8 cellular contexts compared by ENCODE assay signal in the genomic region with DNA sequence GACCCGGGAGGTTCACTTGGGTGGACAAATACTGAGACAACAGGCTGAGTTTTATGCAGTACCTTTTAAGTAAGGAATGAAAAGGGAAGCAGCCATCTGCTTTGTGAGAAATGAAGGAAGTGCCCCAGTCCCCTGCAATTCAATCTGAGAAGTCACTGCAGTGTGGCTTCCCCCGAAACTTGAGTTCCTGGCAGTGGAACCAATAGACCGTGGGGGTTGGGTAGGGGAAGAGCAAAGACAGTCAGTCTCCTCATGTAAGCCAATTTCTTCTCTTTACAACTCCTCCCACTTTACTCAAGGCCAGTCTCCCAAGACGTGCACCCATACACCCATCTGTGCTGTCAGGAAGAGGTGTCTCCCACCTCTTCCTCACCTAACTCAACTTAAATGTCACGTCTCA.
DNase-seq lines count a peak whose midpoint lies in the region; ATAC-seq lines count a peak whose summit lies in the region.

No MANE protein-coding gene starts in this region.

- DNase-seq in stimulated activated naive CD8-positive, alpha-beta T cell treated with anti-CD3 and anti-CD28 coated beads, Interleukin-15, Interleukin-2, amounts not matched to agents 100 U/mL and 50 U/mL, for 24 hours = peak; percentile 33
- DNase-seq in stimulated activated naive CD8-positive, alpha-beta T cell treated with anti-CD3 and anti-CD28 coated beads, Interleukin-15, amount 100 ng/mL, for 72 hours = no peak
- peak; percentile 44 to 51 for DNase-seq in activated T-cell treated with anti-CD3 and anti-CD28 coated beads, Interleukin-2, amount 50 U/mL, for 48 hours
- DNase-seq in stimulated activated effector memory CD8-positive, alpha-beta T cell treated with anti-CD3 and anti-CD28 coated beads, Interleukin-12 subunit alpha, Interleukin-12 subunit beta, amount 100 ng/mL, for 72 hours (ENCODE audit: low spot score in 2 of 2) = peak in 1 of 2 donors; percentile 77
- DNase-seq in activated CD8-positive, alpha-beta memory T cell treated with anti-CD3 and anti-CD28 coated beads, Interleukin-2, amount 50 U/mL, for 48 hours = no peak
- no peak for DNase-seq in NK-92 treated with Interleukin-12 subunit alpha and Interleukin-12 subunit beta, amount 100 ng/mL, for 24 hours (lab: John Stamatoyannopoulos, UW)
- no peak for DNase-seq in GM03348 (ENCODE audit: low spot score)

- no peaks in the 10 kb centered on the region for H3K27me3 Mint-ChIP-seq in stimulated activated naive CD8-positive, alpha-beta T cell treated with anti-CD3 and anti-CD28 coated beads, Interleukin-15, amount 100 ng/mL, for 72 hours

- no peaks in the 10 kb centered on the region for H3K9me3 Mint-ChIP-seq in stimulated activated naive CD8-positive, alpha-beta T cell treated with anti-CD3 and anti-CD28 coated beads, Interleukin-15, amount 100 ng/mL, for 72 hours
- no peaks in the 10 kb centered on the region for H3K9me3 Mint-ChIP-seq in stimulated activated effector memory CD8-positive, alpha-beta T cell treated with anti-CD3 and anti-CD28 coated beads, Interleukin-12 subunit alpha, Interleukin-12 subunit beta, amount 100 ng/mL, for 72 hours

- H3K4me3 Mint-ChIP-seq in stimulated activated naive CD8-positive, alpha-beta T cell treated with anti-CD3 and anti-CD28 coated beads, Interleukin-15, amount 100 ng/mL, for 72 hours = no peak overlapping the region
- peak overlapping the region; percentile 27 for H3K4me3 Mint-ChIP-seq in stimulated activated effector memory CD8-positive, alpha-beta T cell treated with anti-CD3 and anti-CD28 coated beads, Interleukin-12 subunit alpha, Interleukin-12 subunit beta, amount 100 ng/mL, for 72 hours

- no peaks in the 10 kb centered on the region for H3K36me3 Mint-ChIP-seq in stimulated activated effector memory CD8-positive, alpha-beta T cell treated with anti-CD3 and anti-CD28 coated beads, Interleukin-12 subunit alpha, Interleukin-12 subunit beta, amount 100 ng/mL, for 72 hours

- ATAC-seq in stimulated activated naive CD8-positive, alpha-beta T cell treated with anti-CD3 and anti-CD28 coated beads, Interleukin-15, Interleukin-2, amounts not matched to agents 100 U/mL and 50 U/mL, for 24 hours = peak; percentile 65
- no peak for ATAC-seq in stimulated activated naive CD8-positive, alpha-beta T cell treated with anti-CD3 and anti-CD28 coated beads, Interleukin-15, amount 100 ng/mL, for 72 hours
- peak; percentile 84 for ATAC-seq in HG03108 (IDR thresholded peaks at IDR 0.05; ENCODE audit: unreplicated experiment)
- ATAC-seq in stimulated activated effector memory CD8-positive, alpha-beta T cell treated with anti-CD3 and anti-CD28 coated beads, Interleukin-12 subunit alpha, Interleukin-12 subunit beta, amount 100 ng/mL, for 72 hours = peak; percentile 84

- H3K4me1 Mint-ChIP-seq in stimulated activated naive CD8-positive, alpha-beta T cell treated with anti-CD3 and anti-CD28 coated beads, Interleukin-15, amount 100 ng/mL, for 72 hours = no peaks in the 10 kb centered on the region
- H3K4me1 Mint-ChIP-seq in stimulated activated effector memory CD8-positive, alpha-beta T cell treated with anti-CD3 and anti-CD28 coated beads, Interleukin-12 subunit alpha, Interleukin-12 subunit beta, amount 100 ng/mL, for 72 hours = peaks cover 26% of the 10 kb centered on the region

- no peak overlapping the region for H3K27ac Mint-ChIP-seq in stimulated activated naive CD8-positive, alpha-beta T cell treated with anti-CD3 and anti-CD28 coated beads, Interleukin-15, amount 100 ng/mL, for 72 hours
- peak overlapping the region; percentile 86 for H3K27ac Mint-ChIP-seq in stimulated activated effector memory CD8-positive, alpha-beta T cell treated with anti-CD3 and anti-CD28 coated beads, Interleukin-12 subunit alpha, Interleukin-12 subunit beta, amount 100 ng/mL, for 72 hours

Comparison
In these comparisons a context has a peak if more than half of its experiments do, and no peak if none do; other contexts are left out.
1. DNase-seq: peak in stimulated activated naive CD8-positive, alpha-beta T cell treated with anti-CD3 and anti-CD28 coated beads, Interleukin-15, Interleukin-2, amounts not matched to agents 100 U/mL and 50 U/mL, for 24 hours (single experiment) and activated T-cell treated with anti-CD3 and anti-CD28 coated beads, Interleukin-2, amount 50 U/mL, for 48 hours (2 of 2); none in stimulated activated naive CD8-positive, alpha-beta T cell treated with anti-CD3 and anti-CD28 coated beads, Interleukin-15, amount 100 ng/mL, for 72 hours (0 of 2), activated CD8-positive, alpha-beta memory T cell treated with anti-CD3 and anti-CD28 coated beads, Interleukin-2, amount 50 U/mL, for 48 hours (single experiment), NK-92 treated with Interleukin-12 subunit alpha and Interleukin-12 subunit beta, amount 100 ng/mL, for 24 hours (single experiment) and GM03348 (single experiment).